In genomic region chr15:82958638-82959037, GRCh38 we compare ENCODE assay signal across 29 cellular contexts. TPM values are rescaled to one million over a fixed set of nuclear protein-coding genes. Genes with fewer than 3 reads are reported as not detected.
DNase-seq lines count a peak whose midpoint lies in the region; ATAC-seq and TF ChIP-seq lines count a peak whose summit lies in the region.
"Had no signal": no experiment of that assay in that cellular context is flagged by ENCODE, and none has a peak within 500 bp of the region (broad histone marks: within the 10 kb centered on the region; RNA-seq: fewer than 3 reads in every experiment).

No MANE protein-coding gene starts in this region.

- H3K9ac ChIP-seq in liver (ENCODE audit: low read depth in 1 of 2, low read length in 2 of 2), result no peak overlapping the region
- H3K9ac ChIP-seq: BLaER1 treated with 17β-estradiol and CSF1 and Interleukin-3, amounts not matched to agents 10 nM and 100 nM had no signal

- no peaks in the 10 kb centered on the region for H3K4me1 Mint-ChIP-seq in activated CD8-positive, alpha-beta T cell treated with anti-CD3 and anti-CD28 coated beads for 36 hours (ENCODE audit: low read depth)
- H3K4me1 Mint-ChIP-seq: CD4-positive, alpha-beta memory T cell had no signal

- intact Hi-C loops in heart left ventricle (cut with DNase I) (no loop called here), psoas muscle (cut with DNase I) (no loop called here)
- intact Hi-C loops in activated CD8-positive, alpha-beta T cell treated with anti-CD3 and anti-CD28 coated beads for 36 hours (cut with micrococcal nuclease), result no loop called here

- no peak for TF ChIP-seq POLR2A in heart left ventricle (IDR thresholded peaks at IDR 0.05)

- no peak for TF ChIP-seq CTCF in 22Rv1 (IDR thresholded peaks at IDR 0.05)
- no peak for TF ChIP-seq CTCF in heart left ventricle (IDR thresholded peaks at IDR 0.05)
- no peak for TF ChIP-seq CTCF in liver (IDR thresholded peaks at IDR 0.05; ENCODE audit: low read depth, low read length, missing input control)
- no peak for TF ChIP-seq CTCF in psoas muscle (IDR thresholded peaks at IDR 0.05)
- no peak for TF ChIP-seq CTCF in activated CD8-positive, alpha-beta T cell treated with anti-CD3 and anti-CD28 coated beads for 36 hours (IDR thresholded peaks at IDR 0.05)

- 47 to 78% (median 65%) methylated on average over 1 of the region's 1 CpG for WGBS in heart left ventricle, 4 donors
- 33% methylated on average over 1 of the region's 1 CpG for WGBS in liver
- WGBS in psoas muscle, 3 donors, result 11 to 62% (median 23%) methylated on average over 1 of the region's 1 CpG

- H3K27ac ChIP-seq in 22Rv1 (peak overlapping the region; percentile 15; the same call in 1 of the 2 replicates), heart left ventricle (peak overlapping the region in 2 of 12 donors; percentile 28 to 57), liver (ENCODE audit: low read depth in 1 of 2, low read length in 2 of 2) (no peak overlapping the region), psoas muscle (peak overlapping the region; percentile 71)
- H3K27ac ChIP-seq: A549; BLaER1 treated with 17β-estradiol and CSF1 and Interleukin-3, amounts not matched to agents 10 nM and 100 nM; SK-N-MC had no signal

- no peaks in the 10 kb centered on the region for H3K27me3 Mint-ChIP-seq in activated CD8-positive, alpha-beta T cell treated with anti-CD3 and anti-CD28 coated beads for 36 hours

- peaks cover 0 to 23% (median 0%) of the 10 kb centered on the region in 12 donors for H3K4me1 ChIP-seq in heart left ventricle
- peaks cover 5 to 17% (median 9%) of the 10 kb centered on the region in 4 donors for H3K4me1 ChIP-seq in liver (ENCODE audit: control insufficient read depth in 4 of 4, insufficient read depth in 4 of 4, low read length in 3 of 4)
- peaks cover 24% of the 10 kb centered on the region for H3K4me1 ChIP-seq in psoas muscle
- H3K4me1 ChIP-seq: A549; BLaER1 treated with 17β-estradiol and CSF1 and Interleukin-3, amounts not matched to agents 10 nM and 100 nM had no signal

- CTCF ChIA-PET in activated CD8-positive, alpha-beta T cell treated with anti-CD3 and anti-CD28 coated beads for 36 hours (lab: Charles Lee), result interaction anchor here (0.7 kb wide), 1 partner anchor 56 kb away, joined by 3 read pairs; no protein-coding TSS in a partner anchor

- H3K27ac Mint-ChIP-seq in activated CD8-positive, alpha-beta T cell treated with anti-CD3 and anti-CD28 coated beads for 36 hours, result no peak overlapping the region
- H3K27ac Mint-ChIP-seq: CD4-positive, alpha-beta memory T cell; HFFc6 had no signal

- TF ChIP-seq RAD21 in liver (IDR thresholded peaks at IDR 0.05), result no peak

- H3K27me3 ChIP-seq in heart left ventricle, result no peaks in the 10 kb centered on the region
- no peaks in the 10 kb centered on the region for H3K27me3 ChIP-seq in liver (ENCODE audit: control insufficient read depth in 4 of 4, insufficient read depth in 4 of 4, low read length in 3 of 4)
- H3K27me3 ChIP-seq in psoas muscle (ENCODE audit: insufficient read depth in 3 of 3, low read length in 2 of 3), result no peaks in the 10 kb centered on the region

- DNase-seq in heart left ventricle, result peak in 2 of 5 donors; percentile 23 to 32
- peak in 1 of 2 donors; percentile 58 for DNase-seq in psoas muscle
- DNase-seq in NCI-H1105 (lab: John Stamatoyannopoulos, UW), result no peak
- no peak for DNase-seq in activated CD8-positive, alpha-beta T cell treated with anti-CD3 and anti-CD28 coated beads for 36 hours
- DNase-seq in T1000 (lab: John Stamatoyannopoulos, UW), result no peak
- no peak for DNase-seq in C1 segment of cervical spinal cord (lab: John Stamatoyannopoulos, UW)
- DNase-seq: AML-193; CD4-positive, alpha-beta memory T cell; COR-L47; DMS53; GOT3; HFFc6; IMR-90; KG1; MM.1S; NCI-H1417; NCI-H1694 treated with DMSO at 0.1 percent for 48 hours; NCI-H2081; NCI-H2227 treated with DMSO at 0.1 percent for 48 hours; NCI-H510A; NCI-H69; RPMI8226; SIG-M5 had no signal

- H3K36me3 Mint-ChIP-seq in activated CD8-positive, alpha-beta T cell treated with anti-CD3 and anti-CD28 coated beads for 36 hours (ENCODE audit: low read depth), result no peaks in the 10 kb centered on the region
- H3K36me3 Mint-ChIP-seq: CD4-positive, alpha-beta memory T cell had no signal

- H3K9me3 ChIP-seq in heart left ventricle (no peaks in the 10 kb centered on the region), liver (ENCODE audit: control insufficient read depth in 4 of 4, low read length in 3 of 4) (no peaks in the 10 kb centered on the region), psoas muscle (no peaks in the 10 kb centered on the region)
- H3K9me3 ChIP-seq: A549; BLaER1 treated with 17β-estradiol and CSF1 and Interleukin-3, amounts not matched to agents 10 nM and 100 nM; HAP-1 had no signal

- no peaks in the 10 kb centered on the region for H3K9me3 Mint-ChIP-seq in activated CD8-positive, alpha-beta T cell treated with anti-CD3 and anti-CD28 coated beads for 36 hours
- H3K9me3 Mint-ChIP-seq: CD4-positive, alpha-beta memory T cell; HFFc6 had no signal

- H3K36me3 ChIP-seq in heart left ventricle (no peaks in the 10 kb centered on the region), liver (ENCODE audit: control insufficient read depth in 4 of 4, insufficient read depth in 3 of 4, low read depth in 1 of 4, low read length in 3 of 4) (no peaks in the 10 kb centered on the region), psoas muscle (ENCODE audit: insufficient read depth in 1 of 2, low read depth in 1 of 2) (no peaks in the 10 kb centered on the region)
- H3K36me3 ChIP-seq: BLaER1 treated with 17β-estradiol and CSF1 and Interleukin-3, amounts not matched to agents 10 nM and 100 nM; HAP-1 had no signal

- ATAC-seq in heart left ventricle (peak; percentile 43 to 85 (median 65)), psoas muscle (peak; percentile 78 to 85 (median 82))
- ATAC-seq in activated CD8-positive, alpha-beta T cell treated with anti-CD3 and anti-CD28 coated beads for 36 hours, result no peak
- ATAC-seq: A549 had no signal

- no peak overlapping the region for H3K4me3 ChIP-seq in heart left ventricle
- no peak overlapping the region for H3K4me3 ChIP-seq in liver (ENCODE audit: low read depth in 1 of 3, low read length in 3 of 3)
- H3K4me3 ChIP-seq in psoas muscle, result no peak overlapping the region
- H3K4me3 ChIP-seq: A549; BLaER1 treated with 17β-estradiol and CSF1 and Interleukin-3, amounts not matched to agents 10 nM and 100 nM; HAP-1; SK-N-MC had no signal

- no peak overlapping the region for H3K4me3 Mint-ChIP-seq in activated CD8-positive, alpha-beta T cell treated with anti-CD3 and anti-CD28 coated beads for 36 hours
- H3K4me3 Mint-ChIP-seq: CD4-positive, alpha-beta memory T cell; HFFc6 had no signal

- POLR2A ChIA-PET in activated CD8-positive, alpha-beta T cell treated with anti-CD3 and anti-CD28 coated beads for 36 hours (lab: Charles Lee), result no interaction called here

TF ChIP-seq in liver, 16 proteins besides CTCF, POLR2A, EP300 and RAD21:
- TF ChIP-seq FOXA2 (IDR thresholded peaks at IDR 0.05), result no peak
- peak; percentile 54 to 66 for TF ChIP-seq HNF4A (conservative IDR thresholded peaks at IDR 0.05)

RNA-seq across cellular contexts. Expression of gene HOMER2, which starts 6.1 kb away (rescaled TPM):
- total RNA-seq in heart left ventricle, result 10 to 100 TPM; 30.4 to 60.5 (median 38.2) TPM
- 10 to 100 TPM; 15.2 to 16.9 TPM for polyA plus RNA-seq in heart left ventricle
- total RNA-seq in liver, result 10 to 100 TPM in 1 of 2 donors, 1 to 10 TPM in 1; 4.3 to 62.0 TPM
- polyA plus RNA-seq in liver, result 10 to 100 TPM; 22.1 to 25.0 TPM
- total RNA-seq in psoas muscle, result 100 to 1,000 TPM in 2 of 4 donors, 10 to 100 TPM in 2; 53.9 to 119 (median 92.3) TPM
- polyA plus RNA-seq in psoas muscle, result 10 to 100 TPM; 27.2 to 38.3 (median 36.7) TPM
- total RNA-seq in activated CD8-positive, alpha-beta T cell treated with anti-CD3 and anti-CD28 coated beads for 36 hours, result 1 to 10 TPM; 5.4 TPM

RNA-seq across cellular contexts. Expression of gene RAMAC, which starts 27.4 kb away (rescaled TPM):
- total RNA-seq in heart left ventricle (10 to 100 TPM; 11.0 to 17.0 (median 14.9) TPM), liver (10 to 100 TPM; 12.9 to 26.1 TPM), psoas muscle (10 to 100 TPM; 17.0 to 21.8 (median 19.9) TPM)
- polyA plus RNA-seq in heart left ventricle (10 to 100 TPM; 13.9 to 25.5 TPM), liver (10 to 100 TPM; 10.0 to 20.3 TPM), psoas muscle (10 to 100 TPM; 23.8 to 43.3 (median 43.0) TPM)
- total RNA-seq in activated CD8-positive, alpha-beta T cell treated with anti-CD3 and anti-CD28 coated beads for 36 hours, result 10 to 100 TPM; 18.2 to 19.7 TPM

RNA-seq across cellular contexts. Expression of gene C15orf40, which starts 52.8 kb away (rescaled TPM):
- total RNA-seq in heart left ventricle, result 10 to 100 TPM in 5 of 9 donors, 1 to 10 TPM in 4; 6.0 to 17.0 (median 10.5) TPM
- polyA plus RNA-seq in heart left ventricle, result 1 to 10 TPM; 6.7 to 9.2 TPM
- 10 to 100 TPM in 1 of 2 donors, 1 to 10 TPM in 1; 9.0 to 13.6 TPM for total RNA-seq in liver
- polyA plus RNA-seq in liver, result 10 to 100 TPM in 1 of 2 donors, 1 to 10 TPM in 1; 7.3 to 25.2 TPM
- total RNA-seq in psoas muscle, result 10 to 100 TPM in 3 of 4 donors, 1 to 10 TPM in 1; 6.3 to 11.4 (median 11.2) TPM
- polyA plus RNA-seq in psoas muscle, result 10 to 100 TPM; 11.3 to 16.2 (median 12.2) TPM
- total RNA-seq in activated CD8-positive, alpha-beta T cell treated with anti-CD3 and anti-CD28 coated beads for 36 hours, result 10 to 100 TPM; 25.6 to 30.2 TPM

Comparison
In these comparisons a context has a peak if more than half of its experiments do, and no peak if none do; other contexts are left out.
1. H3K27ac ChIP-seq: peak in 22Rv1 (single experiment) and psoas muscle (single experiment); none in liver (0 of 2).